ENCODE assay signal across 1 cellular context in genomic region chr14:68274722-68275121, GRCh38.
TF ChIP-seq lines count a peak whose summit lies in the region.

No MANE protein-coding gene starts in this region.

TF ChIP-seq in GM12878, 131 proteins besides CTCF, POLR2A, EP300 and RAD21:
- TF ChIP-seq, protein P1, sequence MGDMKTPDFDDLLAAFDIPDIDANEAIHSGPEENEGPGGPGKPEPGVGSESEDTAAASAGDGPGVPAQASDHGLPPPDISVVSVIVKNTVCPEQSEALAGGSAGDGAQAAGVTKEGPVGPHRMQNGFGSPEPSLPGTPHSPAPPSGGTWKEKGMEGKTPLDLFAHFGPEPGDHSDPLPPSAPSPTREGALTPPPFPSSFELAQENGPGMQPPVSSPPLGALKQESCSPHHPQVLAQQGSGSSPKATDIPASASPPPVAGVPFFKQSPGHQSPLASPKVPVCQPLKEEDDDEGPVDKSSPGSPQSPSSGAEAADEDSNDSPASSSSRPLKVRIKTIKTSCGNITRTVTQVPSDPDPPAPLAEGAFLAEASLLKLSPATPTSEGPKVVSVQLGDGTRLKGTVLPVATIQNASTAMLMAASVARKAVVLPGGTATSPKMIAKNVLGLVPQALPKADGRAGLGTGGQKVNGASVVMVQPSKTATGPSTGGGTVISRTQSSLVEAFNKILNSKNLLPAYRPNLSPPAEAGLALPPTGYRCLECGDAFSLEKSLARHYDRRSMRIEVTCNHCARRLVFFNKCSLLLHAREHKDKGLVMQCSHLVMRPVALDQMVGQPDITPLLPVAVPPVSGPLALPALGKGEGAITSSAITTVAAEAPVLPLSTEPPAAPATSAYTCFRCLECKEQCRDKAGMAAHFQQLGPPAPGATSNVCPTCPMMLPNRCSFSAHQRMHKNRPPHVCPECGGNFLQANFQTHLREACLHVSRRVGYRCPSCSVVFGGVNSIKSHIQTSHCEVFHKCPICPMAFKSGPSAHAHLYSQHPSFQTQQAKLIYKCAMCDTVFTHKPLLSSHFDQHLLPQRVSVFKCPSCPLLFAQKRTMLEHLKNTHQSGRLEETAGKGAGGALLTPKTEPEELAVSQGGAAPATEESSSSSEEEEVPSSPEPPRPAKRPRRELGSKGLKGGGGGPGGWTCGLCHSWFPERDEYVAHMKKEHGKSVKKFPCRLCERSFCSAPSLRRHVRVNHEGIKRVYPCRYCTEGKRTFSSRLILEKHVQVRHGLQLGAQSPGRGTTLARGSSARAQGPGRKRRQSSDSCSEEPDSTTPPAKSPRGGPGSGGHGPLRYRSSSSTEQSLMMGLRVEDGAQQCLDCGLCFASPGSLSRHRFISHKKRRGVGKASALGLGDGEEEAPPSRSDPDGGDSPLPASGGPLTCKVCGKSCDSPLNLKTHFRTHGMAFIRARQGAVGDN (IDR thresholded peaks at IDR 0.05): 0 out of 2 replicates have a peak, but pooled peaks have one; percentile 18
- TF ChIP-seq SMC3 (IDR thresholded peaks at IDR 0.05; ENCODE audit: borderline replicate concordance, low read length) (no peak), ZBTB4 (CRISPR knock-in tag; IDR thresholded peaks at IDR 0.05) (peak; percentile 28; the same call in 1 of the 2 replicates), SMARCA5 (IDR thresholded peaks at IDR 0.05) (0 out of 2 replicates have a peak, but pooled peaks have one; percentile 47)
